ENCODE assay signal across 1 cellular context in the genomic region with DNA sequence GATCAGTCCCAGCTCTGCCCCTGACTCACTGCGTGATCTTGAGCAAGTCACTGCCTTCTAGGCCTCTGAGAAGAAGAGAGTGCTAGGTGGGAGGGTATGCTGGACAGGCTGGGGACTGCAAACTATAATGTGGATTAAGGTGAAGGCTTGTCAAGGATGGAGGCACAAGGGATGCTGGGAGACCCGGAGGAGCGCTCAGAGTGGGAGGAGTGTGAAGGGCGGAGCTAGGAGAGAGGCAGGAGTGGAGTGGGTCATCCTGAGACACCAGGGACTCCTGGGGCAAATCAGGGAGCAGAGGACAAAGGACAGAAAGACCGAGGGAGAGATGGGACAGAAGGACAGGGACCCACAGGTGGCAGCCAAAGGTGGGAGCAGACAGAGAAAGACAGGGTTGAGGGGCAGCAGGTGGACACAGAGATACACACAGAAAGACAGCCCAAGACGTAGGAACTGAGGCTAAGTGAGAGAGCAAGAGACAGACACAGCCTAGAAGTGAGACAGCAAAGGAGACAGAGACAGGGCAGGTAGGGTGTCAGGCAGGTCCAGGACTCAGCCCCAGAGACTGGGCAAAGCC.
TF ChIP-seq lines count a peak whose summit lies in the region.

No MANE protein-coding gene starts in this region.

TF ChIP-seq in H1, 55 proteins besides CTCF, POLR2A, EP300 and RAD21:
- TF ChIP-seq POLR2AphosphoS5 (IDR thresholded peaks at IDR 0.05; ENCODE audit: low read depth, low read length), result no peak
- no peak for TF ChIP-seq JUN (IDR thresholded peaks at IDR 0.05; ENCODE audit: low read depth, low read length)
- no peak for TF ChIP-seq SAP30 (IDR thresholded peaks at IDR 0.05; ENCODE audit: insufficient read depth, insufficient replicate concordance, low read length)
- TF ChIP-seq POU5F1 (IDR thresholded peaks at IDR 0.05; ENCODE audit: low read depth, low read length), result no peak
- TF ChIP-seq NANOG (IDR thresholded peaks at IDR 0.05; ENCODE audit: insufficient read depth, low read depth, low read length, poor library complexity, severe bottlenecking), result no peak
- TF ChIP-seq CTBP2 (IDR thresholded peaks at IDR 0.05; ENCODE audit: borderline replicate concordance, insufficient read depth, insufficient read length, low read length), result no peak
- no peak for TF ChIP-seq TAF1 (IDR thresholded peaks at IDR 0.05; ENCODE audit: low read depth, low read length)
- no peak for TF ChIP-seq TEAD4 (IDR thresholded peaks at IDR 0.05; ENCODE audit: low read depth, low read length)
- no peak for TF ChIP-seq CREB1 (IDR thresholded peaks at IDR 0.05)
- no peak for TF ChIP-seq KDM5A (IDR thresholded peaks at IDR 0.05; ENCODE audit: low read length)
- TF ChIP-seq RBBP5 (IDR thresholded peaks at IDR 0.05; ENCODE audit: borderline replicate concordance, low read depth, low read length), result no peak
